ENCODE assay signal across 31 cellular contexts in the genomic region with DNA sequence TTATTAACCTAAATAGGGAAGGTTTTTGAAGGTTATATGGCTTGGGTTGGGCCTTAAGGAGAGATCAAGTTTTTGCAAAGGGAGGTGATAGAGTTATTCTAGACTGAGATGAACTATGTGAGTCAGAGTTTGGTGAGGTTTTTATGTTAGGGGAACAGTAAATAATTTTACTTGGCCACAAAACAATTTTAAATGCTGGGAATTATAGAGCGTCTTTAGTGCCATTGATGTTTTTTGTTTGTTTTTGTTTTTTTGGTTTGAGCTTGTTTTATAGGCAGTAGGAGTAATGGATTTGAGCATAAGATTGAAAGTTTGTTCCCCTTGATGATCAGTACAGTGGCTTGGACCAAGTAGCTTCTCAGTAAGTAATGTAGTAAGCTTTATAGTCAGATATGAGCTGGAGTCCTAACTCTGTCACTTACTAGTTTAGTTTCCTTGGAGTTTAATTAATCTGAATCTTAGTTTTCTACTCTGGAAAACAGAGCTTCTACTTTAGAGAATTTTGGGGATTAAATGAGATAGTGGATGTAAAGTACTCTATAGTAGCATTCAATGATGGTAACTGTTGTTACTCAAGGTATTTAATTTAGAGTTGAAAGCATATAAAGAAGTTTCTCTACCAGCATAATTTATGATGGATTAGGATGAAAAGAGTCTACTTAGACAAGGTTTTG. TPM values are rescaled to one million over a fixed set of nuclear protein-coding genes. Genes with fewer than 3 reads are reported as not detected.
A peak's percentile ranks its signal among the peaks of the same experiment; 100 is the strongest.
DNase-seq lines count a peak whose midpoint lies in the region; ATAC-seq and TF ChIP-seq lines count a peak whose summit lies in the region.
"Had no signal": no experiment of that assay in that cellular context is flagged by ENCODE, and none has a peak within 500 bp of the region (broad histone marks: within the 10 kb centered on the region; RNA-seq: fewer than 3 reads in every experiment).

No MANE protein-coding gene starts in this region.

- H3K4me1 Mint-ChIP-seq in activated naive CD8-positive, alpha-beta T cell (ENCODE audit: low read depth): peaks cover 35% of the 10 kb centered on the region
- H3K4me1 Mint-ChIP-seq in activated naive CD8-positive, alpha-beta T cell treated with anti-CD3 and anti-CD28 coated beads for 36 hours: peaks cover 40% of the 10 kb centered on the region

- no peaks in the 10 kb centered on the region for H3K9me2 ChIP-seq in SU-DHL-6 (replicated peaks; ENCODE audit: insufficient read depth, low read length)
- no peaks in the 10 kb centered on the region for H3K9me2 ChIP-seq in hepatocyte (replicated peaks; ENCODE audit: insufficient read depth)

- DNase-seq in activated naive CD8-positive, alpha-beta T cell treated with anti-CD3 and anti-CD28 coated beads for 36 hours: no peak
- DNase-seq in hepatocyte (ENCODE audit: low spot score) (no peak), transverse colon (no peak), HK-2 (ENCODE audit: unreplicated experiment) (no peak), cortex of kidney (lab: John Stamatoyannopoulos, UW) (no peak)
- DNase-seq: 8988T; activated CD4-positive, alpha-beta T cell treated with anti-CD3 and anti-CD28 coated beads, Interleukin-2, amount 50 U/mL, for 1 hour; activated CD8-positive, alpha-beta memory T cell treated with anti-CD3 and anti-CD28 coated beads, Interleukin-2, amount 10 ng/mL, durations not matched to agents 7 days and 5 days; activated naive CD4-positive, alpha-beta T cell treated with Interleukin-2 at 50 U/mL for 16 hours; activated T-cell treated with anti-CD3 and anti-CD28 coated beads, Interleukin-2, amount 50 U/mL, for 48 hours; amygdala; CD8-positive, alpha-beta T cell; effector memory CD8-positive, alpha-beta T cell; EL; foreskin keratinocyte; GOT3; mucosa of descending colon; NCI-H1436 treated with DMSO at 0.1 percent for 48 hours; nephron progenitor cell; OCI-M1; pancreas; right cardiac atrium; stimulated activated CD4-positive, alpha-beta T cell treated with anti-CD3 and anti-CD28 coated beads, Interleukin-4, amount 100 ng/mL, for 4 hours; testis had no signal

- H3K4me1 ChIP-seq in hepatocyte (ENCODE audit: insufficient read depth) (peaks cover 23% of the 10 kb centered on the region), transverse colon (peaks cover 14 to 41% (median 22%) of the 10 kb centered on the region in 4 donors)

- peaks cover 2% of the 10 kb centered on the region; the same call in 1 of the 2 replicates for H3K36me3 ChIP-seq in SU-DHL-6 (ENCODE audit: low read length)
- no peaks in the 10 kb centered on the region for H3K36me3 ChIP-seq in hepatocyte (replicated peaks; ENCODE audit: insufficient read depth, low read depth)
- peaks cover 0 to 8% (median 2%) of the 10 kb centered on the region in 4 donors for H3K36me3 ChIP-seq in transverse colon

- H3K79me2 ChIP-seq in SU-DHL-6 (ENCODE audit: insufficient read depth, low read length) (peaks cover 20% of the 10 kb centered on the region), hepatocyte (peaks cover 75% of the 10 kb centered on the region)

- no peaks in the 10 kb centered on the region for H3F3A ChIP-seq in SU-DHL-6 (ENCODE audit: insufficient read depth)

- H3K4me2 ChIP-seq in SU-DHL-6 (ENCODE audit: low read depth, low read length, poor library complexity, severe bottlenecking) (peak overlapping the region; percentile 3), hepatocyte (peak overlapping the region; percentile 91)

- ATAC-seq in HG02884 (IDR thresholded peaks at IDR 0.05; ENCODE audit: unreplicated experiment): no peak
- ATAC-seq: activated CD8-positive, alpha-beta memory T cell treated with anti-CD3 and anti-CD28 coated beads, Interleukin-2, amount 10 ng/mL, durations not matched to agents 7 days and 5 days; CD8-positive, alpha-beta T cell; effector memory CD8-positive, alpha-beta T cell; mucosa of descending colon; pancreas; right cardiac atrium; Right ventricle myocardium inferior; stimulated activated memory B cell treated with anti-CD40 and anti-IgM and Interleukin-4, amounts not matched to agents 10 μg/mL and 1 μg/mL and 100 μg/mL, for 72 hours; WTC11 had no signal

- TF ChIP-seq CTCF in SU-DHL-6 (IDR thresholded peaks at IDR 0.05; ENCODE audit: insufficient read depth, low read length, poor library complexity, severe bottlenecking) (no peak), hepatocyte (IDR thresholded peaks at IDR 0.05; ENCODE audit: poor library complexity) (no peak), transverse colon (IDR thresholded peaks at IDR 0.05) (no peak)

- TF ChIP-seq POLR2A in transverse colon (IDR thresholded peaks at IDR 0.05): no peak

- H4K20me1 ChIP-seq in SU-DHL-6 (ENCODE audit: low read depth, low read length) (no peaks in the 10 kb centered on the region), hepatocyte (ENCODE audit: insufficient read depth, poor library complexity, severe bottlenecking) (peaks cover 3% of the 10 kb centered on the region)

- no peaks in the 10 kb centered on the region for H3K9me3 Mint-ChIP-seq in activated naive CD8-positive, alpha-beta T cell (ENCODE audit: low read depth)
- no peaks in the 10 kb centered on the region for H3K9me3 Mint-ChIP-seq in activated naive CD8-positive, alpha-beta T cell treated with anti-CD3 and anti-CD28 coated beads for 36 hours
- H3K9me3 Mint-ChIP-seq: CD8-positive, alpha-beta T cell; effector memory CD8-positive, alpha-beta T cell; stimulated activated memory B cell treated with anti-CD40 and anti-IgM and Interleukin-4, amounts not matched to agents 10 μg/mL and 1 μg/mL and 100 μg/mL, for 72 hours; WTC11 had no signal

- TF ChIP-seq EP300 in transverse colon (IDR thresholded peaks at IDR 0.05; ENCODE audit: low read depth): no peak

- no peaks in the 10 kb centered on the region for H3K27me3 Mint-ChIP-seq in activated naive CD8-positive, alpha-beta T cell
- H3K27me3 Mint-ChIP-seq in activated naive CD8-positive, alpha-beta T cell treated with anti-CD3 and anti-CD28 coated beads for 36 hours: no peaks in the 10 kb centered on the region
- H3K27me3 Mint-ChIP-seq: activated CD8-positive, alpha-beta memory T cell treated with anti-CD3 and anti-CD28 coated beads, Interleukin-2, amount 10 ng/mL, durations not matched to agents 7 days and 5 days; effector memory CD8-positive, alpha-beta T cell; stimulated activated memory B cell treated with anti-CD40 and anti-IgM and Interleukin-4, amounts not matched to agents 10 μg/mL and 1 μg/mL and 100 μg/mL, for 72 hours had no signal

- H3K4me3 ChIP-seq in SU-DHL-6 (ENCODE audit: insufficient read depth, low read length, poor library complexity, severe bottlenecking) (no peak overlapping the region), hepatocyte (no peak overlapping the region), transverse colon (no peak overlapping the region)
- H3K4me3 ChIP-seq: lung, mucosa of descending colon, pancreas, testis had no signal

- in situ Hi-C loops in transverse colon (cut with MboI; ENCODE audit: low pct_ligation_motif_present in 1 of 4, low pct_unique_long_range_greater_than_20kb in 1 of 4, low sequenced_read_pairs in 3 of 4): loop anchor here in 1 of 4 donors (25.0 kb wide), 2 partner anchors 343 to 1982 kb away; a partner anchor contains a TSS

- WGBS in hepatocyte (ENCODE audit: low lambda C conversion rate, missing lambda C conversion rate): 96% methylated on average over 1 of the region's 1 CpG
- 85 to 90% methylated on average over 1 of the region's 1 CpG for WGBS in transverse colon (ENCODE audit: low coverage in 1 of 2), 2 donors

- no peaks in the 10 kb centered on the region for H3K9me3 ChIP-seq in SU-DHL-6 (ENCODE audit: insufficient read depth, low read length)
- no peaks in the 10 kb centered on the region for H3K9me3 ChIP-seq in hepatocyte (ENCODE audit: low read depth)
- H3K9me3 ChIP-seq in transverse colon: no peaks in the 10 kb centered on the region
- H3K9me3 ChIP-seq: mucosa of descending colon, pancreas, testis had no signal

- H3K9ac ChIP-seq in SU-DHL-6 (ENCODE audit: low read length): no peak overlapping the region

- peak overlapping the region; percentile 20 for H3K4me3 Mint-ChIP-seq in activated naive CD8-positive, alpha-beta T cell
- H3K4me3 Mint-ChIP-seq in activated naive CD8-positive, alpha-beta T cell treated with anti-CD3 and anti-CD28 coated beads for 36 hours: no peak overlapping the region
- H3K4me3 Mint-ChIP-seq: activated CD8-positive, alpha-beta memory T cell treated with anti-CD3 and anti-CD28 coated beads, Interleukin-2, amount 10 ng/mL, durations not matched to agents 7 days and 5 days; CD8-positive, alpha-beta T cell; effector memory CD8-positive, alpha-beta T cell; nephron progenitor cell; stimulated activated memory B cell treated with anti-CD40 and anti-IgM and Interleukin-4, amounts not matched to agents 10 μg/mL and 1 μg/mL and 100 μg/mL, for 72 hours; WTC11 had no signal

- no peaks in the 10 kb centered on the region for H3K27me3 ChIP-seq in SU-DHL-6 (ENCODE audit: low read length)
- no peaks in the 10 kb centered on the region for H3K27me3 ChIP-seq in hepatocyte
- no peaks in the 10 kb centered on the region for H3K27me3 ChIP-seq in transverse colon
- H3K27me3 ChIP-seq: foreskin keratinocyte, pancreas, testis had no signal

- H3K36me3 Mint-ChIP-seq in activated naive CD8-positive, alpha-beta T cell: peaks cover 10% of the 10 kb centered on the region
- peaks cover 30% of the 10 kb centered on the region for H3K36me3 Mint-ChIP-seq in activated naive CD8-positive, alpha-beta T cell treated with anti-CD3 and anti-CD28 coated beads for 36 hours

- H3K27ac Mint-ChIP-seq in activated naive CD8-positive, alpha-beta T cell: peak overlapping the region; percentile 29
- no peak overlapping the region for H3K27ac Mint-ChIP-seq in activated naive CD8-positive, alpha-beta T cell treated with anti-CD3 and anti-CD28 coated beads for 36 hours
- H3K27ac Mint-ChIP-seq: activated CD8-positive, alpha-beta memory T cell treated with anti-CD3 and anti-CD28 coated beads, Interleukin-2, amount 10 ng/mL, durations not matched to agents 7 days and 5 days; CD8-positive, alpha-beta T cell; effector memory CD8-positive, alpha-beta T cell; nephron progenitor cell; stimulated activated memory B cell treated with anti-CD40 and anti-IgM and Interleukin-4, amounts not matched to agents 10 μg/mL and 1 μg/mL and 100 μg/mL, for 72 hours had no signal

- H2AFZ ChIP-seq in SU-DHL-6 (ENCODE audit: low read depth, low read length, severe bottlenecking) (no peak overlapping the region), hepatocyte (no peak overlapping the region)

- intact Hi-C loops in transverse colon (cut with DNase I; ENCODE audit: low total_unique reads): no loop called here

- H3K27ac ChIP-seq in SU-DHL-6 (ENCODE audit: low read depth, low read length) (no peak overlapping the region), hepatocyte (no peak overlapping the region), transverse colon (peak overlapping the region; percentile 93 to 99 (median 98))
- H3K27ac ChIP-seq: foreskin keratinocyte, pancreas, testis had no signal

RNA-seq across cellular contexts. Expression of a gene that starts 2.9 kb away (rescaled TPM):
- 10 to 100 TPM; 33.2 to 33.9 TPM for total RNA-seq in activated naive CD8-positive, alpha-beta T cell treated with anti-CD3 and anti-CD28 coated beads for 36 hours
- 27.4 and 28.6 TPM in 2 replicates for total RNA-seq in hepatocyte
- 17.8 and 21.8 TPM in 2 replicates for polyA plus RNA-seq in hepatocyte
- 10 to 100 TPM; 24.7 to 51.5 (median 34.5) TPM for total RNA-seq in transverse colon

Comparison
In these comparisons a context has a peak if more than half of its experiments do, and no peak if none do; other contexts are left out.
1. H3K27ac ChIP-seq: peak in transverse colon (4 of 4); none in SU-DHL-6 (single experiment) and hepatocyte (single experiment).